In the genomic region with DNA sequence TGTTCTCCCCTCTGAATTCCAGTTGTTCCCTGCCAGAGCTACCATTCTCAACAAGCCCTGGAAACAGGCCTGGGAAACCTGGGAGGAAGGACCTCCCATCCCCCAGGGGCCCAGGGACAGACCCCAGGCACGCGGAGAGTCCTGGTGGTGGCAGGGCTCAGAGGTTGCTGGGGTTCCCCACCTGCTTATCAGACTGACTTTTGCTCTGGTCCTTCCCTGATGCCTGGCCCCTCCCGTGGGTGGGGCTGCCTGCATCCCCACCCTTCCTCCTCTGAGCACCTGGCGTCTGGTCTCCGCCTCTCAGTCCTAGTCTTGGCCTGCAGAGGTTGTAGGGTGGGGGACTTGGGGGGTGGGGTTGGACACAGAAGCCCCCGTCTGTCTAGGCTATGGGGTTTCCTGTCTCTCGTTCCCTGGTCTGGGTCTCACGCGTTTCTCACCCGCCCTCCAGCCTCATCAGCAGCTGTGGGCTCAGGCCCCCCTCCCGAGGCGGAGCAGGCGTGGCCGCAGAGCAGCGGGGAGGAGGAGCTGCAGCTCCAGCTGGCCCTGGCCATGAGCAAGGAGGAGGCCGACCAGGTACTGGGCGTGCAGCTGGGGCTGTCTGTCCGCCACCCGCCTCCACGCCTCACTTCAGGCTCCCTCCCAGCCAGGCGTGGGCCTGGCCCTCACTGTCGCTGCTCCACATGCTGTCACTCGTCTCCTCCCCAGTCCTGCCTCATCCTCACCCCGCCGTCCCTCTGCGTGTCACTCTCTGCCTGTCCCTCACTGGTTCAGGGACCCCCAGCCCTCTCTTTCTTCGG, we compare ENCODE assay signal across 13 cellular contexts. TPM values are rescaled to one million over a fixed set of nuclear protein-coding genes. Genes with fewer than 3 reads are reported as not detected.
DNase-seq lines count a peak whose midpoint lies in the region; ATAC-seq and TF ChIP-seq lines count a peak whose summit lies in the region.
"Had no signal": no experiment of that assay in that cellular context is flagged by ENCODE, and none has a peak within 500 bp of the region (broad histone marks: within the 10 kb centered on the region; RNA-seq: fewer than 3 reads in every experiment).

No MANE protein-coding gene starts in this region.

- H3K36me3 Mint-ChIP-seq in Caco-2 (ENCODE audit: insufficient read depth, unreplicated experiment), result peaks cover 93% of the 10 kb centered on the region
- peaks cover 100% of the 10 kb centered on the region for H3K36me3 Mint-ChIP-seq in dendritic cell treated with granulocyte-macrophage colony-stimulating factor and Interleukin-4, amounts not matched to agents 40 ng/mL and 50 ng/mL, for 4 days (ENCODE audit: low read depth)
- peaks cover 14% of the 10 kb centered on the region for H3K36me3 Mint-ChIP-seq in nephron progenitor cell (ENCODE audit: low read depth)
- H3K36me3 Mint-ChIP-seq in activated T-cell treated with anti-CD3 and anti-CD28 coated beads, Interleukin-2, amount 50 U/mL, for 4 hours (ENCODE audit: insufficient read depth), result peaks cover 23% of the 10 kb centered on the region

- no peaks in the 10 kb centered on the region for H3K27me3 ChIP-seq in Caco-2 (replicated peaks; ENCODE audit: control insufficient read depth, insufficient read depth, low read length)
- H3K27me3 ChIP-seq: SJSA1 had no signal

- no peak overlapping the region; the same call in 1 of the 2 replicates for H3K4me3 ChIP-seq in Caco-2 (ENCODE audit: low read depth, low read length)
- H3K4me3 ChIP-seq: SJSA1 had no signal

- intact Hi-C loops in Caco-2 (cut with micrococcal nuclease; ENCODE audit: unreplicated experiment), result no loop called here
- intact Hi-C loops in dendritic cell treated with granulocyte-macrophage colony-stimulating factor and Interleukin-4, amounts not matched to agents 40 ng/mL and 50 ng/mL, for 4 days (cut with micrococcal nuclease), result no loop called here

- H3K4me1 Mint-ChIP-seq in Caco-2 (ENCODE audit: low read depth, unreplicated experiment) (peaks cover 42% of the 10 kb centered on the region), nephron progenitor cell (peaks cover 17% of the 10 kb centered on the region)
- peaks cover 38% of the 10 kb centered on the region for H3K4me1 Mint-ChIP-seq in dendritic cell treated with granulocyte-macrophage colony-stimulating factor and Interleukin-4, amounts not matched to agents 40 ng/mL and 50 ng/mL, for 4 days (ENCODE audit: low read depth)
- H3K4me1 Mint-ChIP-seq in activated T-cell treated with anti-CD3 and anti-CD28 coated beads, Interleukin-2, amount 50 U/mL, for 4 hours (ENCODE audit: low read depth), result peaks cover under 1% of the 10 kb centered on the region

- H3K27me3 Mint-ChIP-seq in Caco-2 (ENCODE audit: insufficient read depth, unreplicated experiment), result no peaks in the 10 kb centered on the region
- H3K27me3 Mint-ChIP-seq in dendritic cell treated with granulocyte-macrophage colony-stimulating factor and Interleukin-4, amounts not matched to agents 40 ng/mL and 50 ng/mL, for 4 days, result no peaks in the 10 kb centered on the region
- no peaks in the 10 kb centered on the region for H3K27me3 Mint-ChIP-seq in nephron progenitor cell (ENCODE audit: low read depth, poor library complexity)
- no peaks in the 10 kb centered on the region for H3K27me3 Mint-ChIP-seq in activated T-cell treated with anti-CD3 and anti-CD28 coated beads, Interleukin-2, amount 50 U/mL, for 4 hours (ENCODE audit: low read depth)

- H3K4me3 Mint-ChIP-seq in Caco-2 (ENCODE audit: unreplicated experiment), result peak overlapping the region; percentile 57
- H3K4me3 Mint-ChIP-seq in dendritic cell treated with granulocyte-macrophage colony-stimulating factor and Interleukin-4, amounts not matched to agents 40 ng/mL and 50 ng/mL, for 4 days, result no peak overlapping the region
- H3K4me3 Mint-ChIP-seq in nephron progenitor cell, result no peak overlapping the region
- no peak overlapping the region for H3K4me3 Mint-ChIP-seq in activated T-cell treated with anti-CD3 and anti-CD28 coated beads, Interleukin-2, amount 50 U/mL, for 4 hours

- no peaks in the 10 kb centered on the region for H3K9me3 Mint-ChIP-seq in Caco-2 (ENCODE audit: unreplicated experiment)
- no peaks in the 10 kb centered on the region for H3K9me3 Mint-ChIP-seq in dendritic cell treated with granulocyte-macrophage colony-stimulating factor and Interleukin-4, amounts not matched to agents 40 ng/mL and 50 ng/mL, for 4 days
- no peaks in the 10 kb centered on the region for H3K9me3 Mint-ChIP-seq in nephron progenitor cell
- H3K9me3 Mint-ChIP-seq in activated T-cell treated with anti-CD3 and anti-CD28 coated beads, Interleukin-2, amount 50 U/mL, for 4 hours, result no peaks in the 10 kb centered on the region

- H3K9me3 ChIP-seq in Caco-2, result no peaks in the 10 kb centered on the region
- H3K9me3 ChIP-seq: SJSA1 had no signal

- H3K27ac Mint-ChIP-seq in Caco-2 (ENCODE audit: unreplicated experiment), result peak overlapping the region; percentile 94
- H3K27ac Mint-ChIP-seq in dendritic cell treated with granulocyte-macrophage colony-stimulating factor and Interleukin-4, amounts not matched to agents 40 ng/mL and 50 ng/mL, for 4 days, result peak overlapping the region; percentile 17
- peak overlapping the region; percentile 94 for H3K27ac Mint-ChIP-seq in nephron progenitor cell

- peaks cover 13% of the 10 kb centered on the region for H3K36me3 ChIP-seq in Caco-2 (ENCODE audit: control insufficient read depth, insufficient read depth, low read length)

- ATAC-seq in HG03097 (IDR thresholded peaks at IDR 0.05; ENCODE audit: low FRiP score, unreplicated experiment), result no peak
- ATAC-seq in activated T-cell treated with anti-CD3 and anti-CD28 coated beads, Interleukin-2, amount 50 U/mL, for 4 hours, result no peak

- CTCF ChIA-PET in Caco-2 (lab: Charles Lee), result interaction anchor here (0.5 to 0.6 kb wide), 2 partner anchors 34 to 609 kb away, joined by 3 to 4 read pairs; no protein-coding TSS in a partner anchor

- no peak for TF ChIP-seq CTCF in Caco-2 (IDR thresholded peaks at IDR 0.05; ENCODE audit: insufficient read depth in 1 of 2, low read depth in 1 of 2, low read length in 1 of 2, severe bottlenecking in 1 of 2, unreplicated experiment in 1 of 2)
- no peak for TF ChIP-seq CTCF in nephron progenitor cell (IDR thresholded peaks at IDR 0.05)

- BruUV-seq in Caco-2 (replicated peaks; lab: Mats Ljungman, UMichigan), result no TSS peak

- peak; percentile 75 to 91 for DNase-seq in Caco-2
- DNase-seq in NCI-H146 (lab: John Stamatoyannopoulos, UW), result peak; percentile 76
- peak; percentile 28 for DNase-seq in nephron progenitor cell
- DNase-seq in 8988T, result no peak
- DNase-seq in MV-4-11 (lab: John Stamatoyannopoulos, UW), result no peak
- no peak for DNase-seq in activated T-cell treated with anti-CD3 and anti-CD28 coated beads, Interleukin-2, amount 50 U/mL, for 4 hours
- DNase-seq: activated CD4-positive, alpha-beta T cell treated with anti-CD3 and anti-CD28 coated beads, Interleukin-2, amount 50 U/mL, for 4 hours; effector memory CD4-positive, alpha-beta T cell; NCI-H2171; stimulated activated CD4-positive, alpha-beta T cell treated with anti-CD3 and anti-CD28 coated beads, Interleukin-1b, Interleukin-23, amount 100 ng/mL, for 48 hours had no signal

- peaks cover 41% of the 10 kb centered on the region for H3K4me1 ChIP-seq in Caco-2
- H3K4me1 ChIP-seq: SJSA1 had no signal

- POLR2A ChIA-PET in Caco-2 (lab: Charles Lee), result interaction anchor here (1.5 kb wide), 1 partner anchor 34 kb away, joined by 3 read pairs; the partner anchor contains the start of gene U2AF2

RNA-seq across cellular contexts. Expression of gene EPN1, which starts 13.6 kb away (rescaled TPM):
- total RNA-seq in Caco-2 (2022), result 197 and 201 TPM in 2 replicates
- 10 to 100 TPM; 55.0 to 61.4 (median 55.2) TPM for total RNA-seq in activated T-cell treated with anti-CD3 and anti-CD28 coated beads, Interleukin-2, amount 50 U/mL, for 4 hours

RNA-seq across cellular contexts. Expression of gene U2AF2, which starts 33.8 kb away (rescaled TPM):
- total RNA-seq in Caco-2 (2022), result 289 TPM in 2 replicates
- total RNA-seq in activated T-cell treated with anti-CD3 and anti-CD28 coated beads, Interleukin-2, amount 50 U/mL, for 4 hours, result 100 to 1,000 TPM; 467 to 532 (median 476) TPM

RNA-seq across cellular contexts. Expression of gene CCDC106, which starts 40.6 kb away (rescaled TPM):
- 17.4 and 17.6 TPM in 2 replicates for total RNA-seq in Caco-2 (2022)
- total RNA-seq in activated T-cell treated with anti-CD3 and anti-CD28 coated beads, Interleukin-2, amount 50 U/mL, for 4 hours, result 1 to 10 TPM; 3.9 to 7.8 (median 4.8) TPM

RNA-seq across cellular contexts. Expression of gene ZNF581, which starts 45.2 kb away (rescaled TPM):
- total RNA-seq in Caco-2 (2022), result 46.2 and 47.4 TPM in 2 replicates
- 10 to 100 TPM; 46.2 to 54.1 (median 52.7) TPM for total RNA-seq in activated T-cell treated with anti-CD3 and anti-CD28 coated beads, Interleukin-2, amount 50 U/mL, for 4 hours

RNA-seq across cellular contexts. Expression of gene ZNF580, which starts 47.8 kb away (rescaled TPM):
- total RNA-seq in Caco-2 (2022), result 38.5 and 41.4 TPM in 2 replicates
- 10 to 100 TPM; 27.1 to 31.5 (median 28.5) TPM for total RNA-seq in activated T-cell treated with anti-CD3 and anti-CD28 coated beads, Interleukin-2, amount 50 U/mL, for 4 hours

Comparison
In these comparisons a context has a peak if more than half of its experiments do, and no peak if none do; other contexts are left out.
1. DNase-seq: peak in Caco-2 (2 of 2), NCI-H146 (single experiment) and nephron progenitor cell (single experiment); none in 8988T (single experiment), MV-4-11 (single experiment) and activated T-cell treated with anti-CD3 and anti-CD28 coated beads, Interleukin-2, amount 50 U/mL, for 4 hours (single experiment).
2. H3K27ac Mint-ChIP-seq: peak in every context shown above with its lines; median percentile 94 in Caco-2; 94 in nephron progenitor cell; 17 in dendritic cell treated with granulocyte-macrophage colony-stimulating factor and Interleukin-4, amounts not matched to agents 40 ng/mL and 50 ng/mL, for 4 days.